In genomic region chr9:93238953-93239352, GRCh38 we compare ENCODE assay signal across 1 cellular context.
TF ChIP-seq lines count a peak whose summit lies in the region.

No MANE protein-coding gene starts in this region.

TF ChIP-seq in K562, 482 proteins besides CTCF, POLR2A, EP300 and RAD21 (continued from another document):
- no peak for TF ChIP-seq ZNF707 (CRISPR knock-in tag; conservative IDR thresholded peaks at IDR 0.05)
TF ChIP-seq in K562: peak in this region for 1.
